In the genomic region with DNA sequence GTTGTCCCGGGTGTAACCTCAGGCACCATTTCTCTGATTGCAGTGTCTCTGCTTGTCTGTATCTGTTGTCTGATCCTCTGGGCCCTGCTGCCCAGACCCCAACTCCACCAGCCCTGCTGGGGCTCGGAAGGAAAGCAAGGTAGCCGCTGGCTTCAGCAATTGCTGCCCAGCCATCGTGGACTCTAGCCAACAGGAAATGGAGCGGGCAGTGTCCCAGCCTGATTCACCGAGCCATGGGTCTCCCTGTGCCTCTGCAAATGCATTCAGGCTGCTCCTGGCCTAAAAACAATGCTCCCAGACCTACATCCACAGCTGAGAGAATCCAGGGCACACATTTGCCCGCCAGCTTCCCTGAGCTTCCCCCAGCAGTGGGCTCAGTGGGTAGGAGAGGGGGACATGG, we compare ENCODE assay signal across 25 cellular contexts. TPM values are rescaled to one million over a fixed set of nuclear protein-coding genes. Genes with fewer than 3 reads are reported as not detected.
DNase-seq lines count a peak whose midpoint lies in the region; ATAC-seq, FAIRE-seq and TF ChIP-seq lines count a peak whose summit lies in the region.
"Had no signal": no experiment of that assay in that cellular context is flagged by ENCODE, and none has a peak within 500 bp of the region (broad histone marks: within the 10 kb centered on the region; RNA-seq: fewer than 3 reads in every experiment).

No MANE protein-coding gene starts in this region.

- no peaks in the 10 kb centered on the region for H3K36me3 ChIP-seq in GM23338 (ENCODE audit: insufficient read depth)
- no peaks in the 10 kb centered on the region for H3K36me3 ChIP-seq in astrocyte (ENCODE audit: insufficient read depth, low read length)
- H3K36me3 ChIP-seq: esophagus muscularis mucosa, gastroesophageal sphincter, prostate gland, tibial nerve had no signal

- H3K27me3 ChIP-seq in GM23338 (ENCODE audit: insufficient read depth) (no peaks in the 10 kb centered on the region), astrocyte (ENCODE audit: insufficient read depth, low read length) (no peaks in the 10 kb centered on the region)
- H3K27me3 ChIP-seq: tibial nerve had no signal

- H3K9me2 ChIP-seq in GM23338 (ENCODE audit: insufficient read depth), result no peaks in the 10 kb centered on the region

- H3K4me1 Mint-ChIP-seq in GM23338 (peaks cover 49% of the 10 kb centered on the region), astrocyte (ENCODE audit: low read depth, unreplicated experiment) (peaks cover 12% of the 10 kb centered on the region)
- peaks cover 6 to 7% of the 10 kb centered on the region in 2 donors for H3K4me1 Mint-ChIP-seq in stimulated activated naive B cell treated with anti-CD40 and anti-IgM and Interleukin-4, amounts not matched to agents 10 μg/mL and 1 μg/mL and 100 μg/mL, for 72 hours
- H3K4me1 Mint-ChIP-seq: activated naive CD4-positive, alpha-beta T cell treated with anti-CD3 and anti-CD28 coated beads, Interleukin-2, amount 10 ng/mL, durations not matched to agents 7 days and 5 days; nephron had no signal

- peaks cover 3% of the 10 kb centered on the region; the same call in 1 of the 2 replicates for H4K20me1 ChIP-seq in GM23338 (replicated peaks; ENCODE audit: insufficient read depth)
- H4K20me1 ChIP-seq in astrocyte (ENCODE audit: insufficient read depth, low read length), result no peaks in the 10 kb centered on the region

- H3K4me3 ChIP-seq in GM23338 (no peak overlapping the region), astrocyte (ENCODE audit: insufficient read depth, low read depth, low read length) (no peak overlapping the region)
- H3K4me3 ChIP-seq: esophagus muscularis mucosa, gastroesophageal sphincter, GM12878, prostate gland, tibial nerve had no signal

- H3K36me3 Mint-ChIP-seq in GM23338 (ENCODE audit: low read depth) (peaks cover 21% of the 10 kb centered on the region), astrocyte (ENCODE audit: low read depth, unreplicated experiment) (no peaks in the 10 kb centered on the region)
- peaks cover 0 to 4% of the 10 kb centered on the region in 2 donors for H3K36me3 Mint-ChIP-seq in stimulated activated naive B cell treated with anti-CD40 and anti-IgM and Interleukin-4, amounts not matched to agents 10 μg/mL and 1 μg/mL and 100 μg/mL, for 72 hours
- H3K36me3 Mint-ChIP-seq: activated naive CD4-positive, alpha-beta T cell treated with anti-CD3 and anti-CD28 coated beads, Interleukin-2, amount 10 ng/mL, durations not matched to agents 7 days and 5 days had no signal

- H3K27ac ChIP-seq in GM23338 (ENCODE audit: low read depth) (no peak overlapping the region), astrocyte (ENCODE audit: low read depth, low read length) (no peak overlapping the region)
- H3K27ac ChIP-seq: esophagus muscularis mucosa, gastroesophageal sphincter, prostate gland, RWPE1, tibial nerve had no signal

- H3K4me1 ChIP-seq in GM23338 (ENCODE audit: insufficient read depth), result peaks cover 24% of the 10 kb centered on the region
- H3K4me1 ChIP-seq in astrocyte (ENCODE audit: insufficient read depth, low read length), result peaks cover 12% of the 10 kb centered on the region
- H3K4me1 ChIP-seq: esophagus muscularis mucosa, gastroesophageal sphincter, prostate gland had no signal

- no peak for FAIRE-seq in astrocyte (lab: Jason Lieb, UNC)
- FAIRE-seq: GM12878 had no signal

- H3K27me3 Mint-ChIP-seq in GM23338 (ENCODE audit: insufficient read depth, low read depth, poor library complexity) (peaks cover 7% of the 10 kb centered on the region), astrocyte (ENCODE audit: low read depth, unreplicated experiment) (peaks cover 18% of the 10 kb centered on the region)
- H3K27me3 Mint-ChIP-seq in stimulated activated naive B cell treated with anti-CD40 and anti-IgM and Interleukin-4, amounts not matched to agents 10 μg/mL and 1 μg/mL and 100 μg/mL, for 72 hours, result peaks cover 3 to 11% of the 10 kb centered on the region in 2 donors

- H3K79me2 ChIP-seq in GM23338 (replicated peaks; ENCODE audit: insufficient read depth), result peaks cover 80% of the 10 kb centered on the region
- H3K79me2 ChIP-seq in astrocyte (ENCODE audit: insufficient read depth, low read length), result no peaks in the 10 kb centered on the region

- H3K9me3 Mint-ChIP-seq in GM23338 (no peaks in the 10 kb centered on the region; the same call in 2 of the 3 replicates), astrocyte (ENCODE audit: unreplicated experiment) (no peaks in the 10 kb centered on the region)
- H3K9me3 Mint-ChIP-seq in stimulated activated naive B cell treated with anti-CD40 and anti-IgM and Interleukin-4, amounts not matched to agents 10 μg/mL and 1 μg/mL and 100 μg/mL, for 72 hours, result no peaks in the 10 kb centered on the region
- H3K9me3 Mint-ChIP-seq: activated CD8-positive, alpha-beta T cell treated with anti-CD3 and anti-CD28 coated beads for 36 hours; activated naive CD4-positive, alpha-beta T cell treated with anti-CD3 and anti-CD28 coated beads, Interleukin-2, amount 10 ng/mL, durations not matched to agents 7 days and 5 days; H9; nephron had no signal

- no peak overlapping the region for H3K4me2 ChIP-seq in GM23338
- peak overlapping the region; percentile 39 for H3K4me2 ChIP-seq in astrocyte (ENCODE audit: low read length)

- ATAC-seq in GM23338 (no peak), GM18502 (IDR thresholded peaks at IDR 0.05; ENCODE audit: poor library complexity, unreplicated experiment) (no peak)
- ATAC-seq in stimulated activated naive B cell treated with anti-CD40 and anti-IgM and Interleukin-4, amounts not matched to agents 10 μg/mL and 1 μg/mL and 100 μg/mL, for 72 hours (replicated peaks), result no peak
- ATAC-seq: activated CD8-positive, alpha-beta T cell treated with anti-CD3 and anti-CD28 coated beads for 36 hours; gastroesophageal sphincter; GM12878 had no signal

- H2AFZ ChIP-seq in GM23338 (no peak overlapping the region), astrocyte (ENCODE audit: low read depth, low read length) (peak overlapping the region; percentile 47)

- H3K9ac ChIP-seq in astrocyte (ENCODE audit: low read length), result no peak overlapping the region

- DNase-seq in C1 segment of cervical spinal cord (lab: John Stamatoyannopoulos, UW), result peak in 8 of 14 donors; percentile 18 to 46 (median 30)
- no peak for DNase-seq in GM23338 (ENCODE audit: low spot score)
- DNase-seq in astrocyte (ENCODE audit: low read depth), result peak; percentile 17
- peak; percentile 17 for DNase-seq in mucosa of gallbladder (ENCODE audit: low spot score)
- DNase-seq in NCI-H2107 (lab: John Stamatoyannopoulos, UW), result no peak
- DNase-seq in stimulated activated naive B cell treated with anti-CD40 and anti-IgM and Interleukin-4, amounts not matched to agents 10 μg/mL and 1 μg/mL and 100 μg/mL, for 72 hours, result no peak
- DNase-seq: activated CD8-positive, alpha-beta T cell treated with anti-CD3 and anti-CD28 coated beads for 36 hours; activated naive CD4-positive, alpha-beta T cell treated with anti-CD3 and anti-CD28 coated beads, Interleukin-2, amount 10 ng/mL, durations not matched to agents 7 days and 5 days; activated T-cell treated with anti-CD3 and anti-CD28 coated beads, Interleukin-2, amount 50 U/mL, for 1 hour; effector CD8-positive, alpha-beta T cell; H9; KG1; NCI-H2081 treated with DMSO at 0.1 percent for 48 hours; NCI-H524 treated with DMSO at 0.1 percent for 48 hours; stimulated activated naive CD4-positive, alpha-beta T cell; T-helper 9 cell had no signal

- H3F3A ChIP-seq in GM23338 (replicated peaks; ENCODE audit: low read depth), result 0 out of 2 replicates have a peak, but pooled peaks cover 7% of the 10 kb centered on the region

- peak overlapping the region; percentile 73 for H3K27ac Mint-ChIP-seq in GM23338
- no peak overlapping the region for H3K27ac Mint-ChIP-seq in astrocyte (ENCODE audit: unreplicated experiment)
- H3K27ac Mint-ChIP-seq in stimulated activated naive B cell treated with anti-CD40 and anti-IgM and Interleukin-4, amounts not matched to agents 10 μg/mL and 1 μg/mL and 100 μg/mL, for 72 hours, result no peak overlapping the region
- H3K27ac Mint-ChIP-seq: activated CD8-positive, alpha-beta T cell treated with anti-CD3 and anti-CD28 coated beads for 36 hours; activated naive CD4-positive, alpha-beta T cell treated with anti-CD3 and anti-CD28 coated beads, Interleukin-2, amount 10 ng/mL, durations not matched to agents 7 days and 5 days; nephron had no signal

- H3K4me3 Mint-ChIP-seq in GM23338 (no peak overlapping the region), astrocyte (ENCODE audit: unreplicated experiment) (no peak overlapping the region)
- no peak overlapping the region for H3K4me3 Mint-ChIP-seq in stimulated activated naive B cell treated with anti-CD40 and anti-IgM and Interleukin-4, amounts not matched to agents 10 μg/mL and 1 μg/mL and 100 μg/mL, for 72 hours
- H3K4me3 Mint-ChIP-seq: activated CD8-positive, alpha-beta T cell treated with anti-CD3 and anti-CD28 coated beads for 36 hours; activated naive CD4-positive, alpha-beta T cell treated with anti-CD3 and anti-CD28 coated beads, Interleukin-2, amount 10 ng/mL, durations not matched to agents 7 days and 5 days; H9; nephron had no signal

- H3K9me3 ChIP-seq in astrocyte (ENCODE audit: insufficient read depth, low read depth, low read length), result no peaks in the 10 kb centered on the region
- H3K9me3 ChIP-seq: esophagus muscularis mucosa, gastroesophageal sphincter, prostate gland, tibial nerve had no signal

- no peak for TF ChIP-seq CTCF in GM23338 (conservative IDR thresholded peaks at IDR 0.05; ENCODE audit: low read depth in 2 of 2)
- TF ChIP-seq CTCF in astrocyte (IDR thresholded peaks at IDR 0.05; ENCODE audit: insufficient read depth, low read depth, low read length), result no peak

TF ChIP-seq in GM23338, 12 proteins besides CTCF, POLR2A, EP300 and RAD21 (continues in another document):
- TF ChIP-seq, protein P1, sequence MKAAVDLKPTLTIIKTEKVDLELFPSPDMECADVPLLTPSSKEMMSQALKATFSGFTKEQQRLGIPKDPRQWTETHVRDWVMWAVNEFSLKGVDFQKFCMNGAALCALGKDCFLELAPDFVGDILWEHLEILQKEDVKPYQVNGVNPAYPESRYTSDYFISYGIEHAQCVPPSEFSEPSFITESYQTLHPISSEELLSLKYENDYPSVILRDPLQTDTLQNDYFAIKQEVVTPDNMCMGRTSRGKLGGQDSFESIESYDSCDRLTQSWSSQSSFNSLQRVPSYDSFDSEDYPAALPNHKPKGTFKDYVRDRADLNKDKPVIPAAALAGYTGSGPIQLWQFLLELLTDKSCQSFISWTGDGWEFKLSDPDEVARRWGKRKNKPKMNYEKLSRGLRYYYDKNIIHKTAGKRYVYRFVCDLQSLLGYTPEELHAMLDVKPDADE (IDR thresholded peaks at IDR 0.05), result no peak
- no peak for TF ChIP-seq EZH2 (IDR thresholded peaks at IDR 0.05; ENCODE audit: low read depth, unreplicated experiment)
- no peak for TF ChIP-seq STAT1 (IDR thresholded peaks at IDR 0.05; ENCODE audit: unreplicated experiment)
- TF ChIP-seq POLR2AphosphoS5 (IDR thresholded peaks at IDR 0.05; ENCODE audit: low read depth), result no peak
- TF ChIP-seq EZH2phosphoT487 (IDR thresholded peaks at IDR 0.05; ENCODE audit: unreplicated experiment), result no peak
- no peak for TF ChIP-seq CREB1 (CRISPR knock-in tag; IDR thresholded peaks at IDR 0.05; ENCODE audit: low read depth)

RNA-seq across cellular contexts. Expression of a gene that starts 9.2 kb away (rescaled TPM):
- 54.1 and 56.2 TPM in 2 replicates for total RNA-seq in GM23338 (2014; rRNA removed; shearing (Covaris generic))
- 21.8 and 23.1 TPM in 2 replicates for polyA plus RNA-seq in GM23338 (2016; fragmentation: Nextera tagmentation; extraction: Ambion mirVana)
- total RNA-seq in astrocyte (0.50 and 1.0 TPM in 2 replicates), mucosa of gallbladder (not detected)
- total RNA-seq: activated CD8-positive, alpha-beta T cell treated with anti-CD3 and anti-CD28 coated beads for 36 hours; chondrocyte; GM12878; tibial nerve had no signal

Comparison
In these comparisons a context has a peak if more than half of its experiments do, and no peak if none do; other contexts are left out.
1. DNase-seq: peak in C1 segment of cervical spinal cord (8 of 14), astrocyte (single experiment) and mucosa of gallbladder (single experiment); none in GM23338 (single experiment), NCI-H2107 (single experiment) and stimulated activated naive B cell treated with anti-CD40 and anti-IgM and Interleukin-4, amounts not matched to agents 10 μg/mL and 1 μg/mL and 100 μg/mL, for 72 hours (single experiment).
2. RNA of a gene that starts 9.2 kb away (total RNA-seq): 54.1 to 56.2 TPM in GM23338; 0.50 to 1.0 TPM in astrocyte and not detected in mucosa of gallbladder (single experiment); every median in the first group is over 10 times any median in the second.